20 cellular contexts compared by ENCODE assay signal in the genomic region with DNA sequence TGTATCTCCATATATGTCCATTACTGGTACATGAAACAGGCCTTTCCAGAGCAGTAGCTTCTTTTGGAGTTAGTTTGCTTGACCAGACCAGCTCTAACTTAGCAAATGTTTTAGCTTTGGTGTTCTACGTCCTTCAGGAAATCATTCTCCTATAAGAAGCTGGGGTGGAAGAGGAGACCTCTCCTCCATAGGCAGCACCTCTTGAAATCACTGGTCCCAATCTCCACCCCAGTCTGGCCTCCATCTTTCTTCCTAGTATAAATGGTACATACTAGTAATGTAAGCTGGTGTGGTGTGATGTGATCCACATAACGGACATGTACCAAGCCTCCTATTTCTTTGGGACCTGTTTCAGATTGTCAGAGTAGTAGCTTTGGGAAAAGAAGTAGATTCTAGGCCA.
A peak's percentile ranks its signal among the peaks of the same experiment; 100 is the strongest.
DNase-seq lines count a peak whose midpoint lies in the region; ATAC-seq and TF ChIP-seq lines count a peak whose summit lies in the region.
"Had no signal": no experiment of that assay in that cellular context is flagged by ENCODE, and none has a peak within 500 bp of the region (broad histone marks: within the 10 kb centered on the region; RNA-seq: fewer than 3 reads in every experiment).

No MANE protein-coding gene starts in this region.

- peak overlapping the region; percentile 78 to 86 for H3K27ac ChIP-seq in tibial artery

- intact Hi-C loops in tibial artery (cut with DNase I; ENCODE audit: low total_unique reads) = no loop called here

- H3K27ac Mint-ChIP-seq in chondrocyte (ENCODE audit: unreplicated experiment) (peak overlapping the region; percentile 36), nephron (peak overlapping the region; percentile 81 to 91 (median 86))

- H3K9me3 ChIP-seq in tibial artery = no peaks in the 10 kb centered on the region
- H3K9me3 ChIP-seq: Caco-2, heart right ventricle had no signal

- no peaks in the 10 kb centered on the region for H3K27me3 ChIP-seq in tibial artery
- H3K27me3 ChIP-seq: heart right ventricle had no signal

- H3K4me3 ChIP-seq in tibial artery = no peak overlapping the region
- H3K4me3 ChIP-seq: heart right ventricle, lung had no signal

- TF ChIP-seq CTCF in chondrocyte (IDR thresholded peaks at IDR 0.05) (no peak), nephron (IDR thresholded peaks at IDR 0.05; ENCODE audit: unreplicated experiment in 3 of 3) (no peak), tibial artery (IDR thresholded peaks at IDR 0.05) (no peak), GM10266 (IDR thresholded peaks at IDR 0.05; ENCODE audit: control insufficient read depth, insufficient read depth, low read depth, missing control alignments) (no peak)

- no peaks in the 10 kb centered on the region for H3K36me3 ChIP-seq in tibial artery

- ATAC-seq in SK-N-SH treated with all-trans-retinoic acid at 6 μM for 48 hours = no peak
- ATAC-seq: heart right ventricle had no signal

- peaks cover 5 to 87% (median 62%) of the 10 kb centered on the region in 4 donors for H3K4me1 ChIP-seq in tibial artery
- H3K4me1 ChIP-seq: Caco-2 had no signal

- H3K27me3 Mint-ChIP-seq in chondrocyte (ENCODE audit: low read depth) (no peaks in the 10 kb centered on the region), nephron (ENCODE audit: low read depth) (no peaks in the 10 kb centered on the region)

- H3K36me3 Mint-ChIP-seq in chondrocyte (ENCODE audit: low read depth) (peaks cover 16% of the 10 kb centered on the region), nephron (ENCODE audit: low read depth) (peaks cover 28% of the 10 kb centered on the region)

- peaks cover 10% of the 10 kb centered on the region for H3K9me3 Mint-ChIP-seq in chondrocyte (ENCODE audit: low read depth)
- peaks cover 3% of the 10 kb centered on the region for H3K9me3 Mint-ChIP-seq in nephron
- H3K9me3 Mint-ChIP-seq: neural crest cell had no signal

- H3K4me3 Mint-ChIP-seq in chondrocyte (ENCODE audit: unreplicated experiment) (no peak overlapping the region), nephron (no peak overlapping the region)
- H3K4me3 Mint-ChIP-seq: neural crest cell had no signal

- no peak for DNase-seq in chondrocyte (ENCODE audit: low spot score)
- DNase-seq in tibial artery = no peak
- DNase-seq in stimulated activated CD4-positive, alpha-beta T cell treated with anti-CD3 and anti-CD28 coated beads, Interleukin-4, amount 100 ng/mL, for 1 hour = no peak
- DNase-seq in activated CD4-positive, CD25-positive, alpha-beta regulatory T cell (lab: John Stamatoyannopoulos, UW) = no peak
- DNase-seq in GM10266 (ENCODE audit: extremely low spot score) = no peak
- DNase-seq: Caco-2; cerebellar nuclear complex; effector memory CD4-positive, alpha-beta T cell; heart right ventricle; Karpas-422; NCI-H1105 treated with DMSO at 0.1 percent for 48 hours; NCI-H524 treated with DMSO at 0.1 percent for 48 hours; retina; SHP77; stimulated activated naive CD4-positive, alpha-beta T cell treated with Interleukin-2 at 50 U/mL for 16 hours; T-helper 2 cell had no signal

- H3K4me1 Mint-ChIP-seq in chondrocyte (ENCODE audit: low read depth) (peaks cover 63% of the 10 kb centered on the region), nephron (peaks cover 63% of the 10 kb centered on the region)

TF ChIP-seq in SK-N-SH treated with all-trans-retinoic acid at 6 μM for 48 hours, 23 proteins besides CTCF, POLR2A, EP300 and RAD21:
- TF ChIP-seq OSR1 (CRISPR knock-in tag; IDR thresholded peaks at IDR 0.05) = no peak
- TF ChIP-seq BACH2 (CRISPR knock-in tag; IDR thresholded peaks at IDR 0.05; ENCODE audit: borderline replicate concordance) = no peak
- TF ChIP-seq, protein P1, sequence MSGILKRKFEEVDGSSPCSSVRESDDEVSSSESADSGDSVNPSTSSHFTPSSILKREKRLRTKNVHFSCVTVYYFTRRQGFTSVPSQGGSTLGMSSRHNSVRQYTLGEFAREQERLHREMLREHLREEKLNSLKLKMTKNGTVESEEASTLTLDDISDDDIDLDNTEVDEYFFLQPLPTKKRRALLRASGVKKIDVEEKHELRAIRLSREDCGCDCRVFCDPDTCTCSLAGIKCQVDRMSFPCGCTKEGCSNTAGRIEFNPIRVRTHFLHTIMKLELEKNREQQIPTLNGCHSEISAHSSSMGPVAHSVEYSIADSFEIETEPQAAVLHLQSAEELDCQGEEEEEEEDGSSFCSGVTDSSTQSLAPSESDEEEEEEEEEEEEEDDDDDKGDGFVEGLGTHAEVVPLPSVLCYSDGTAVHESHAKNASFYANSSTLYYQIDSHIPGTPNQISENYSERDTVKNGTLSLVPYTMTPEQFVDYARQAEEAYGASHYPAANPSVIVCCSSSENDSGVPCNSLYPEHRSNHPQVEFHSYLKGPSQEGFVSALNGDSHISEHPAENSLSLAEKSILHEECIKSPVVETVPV (CRISPR knock-in tag; IDR thresholded peaks at IDR 0.05) = no peak
- peak; percentile 51; the same call in 1 of the 2 replicates for TF ChIP-seq CSDC2 (CRISPR knock-in tag; IDR thresholded peaks at IDR 0.05)
- no peak for TF ChIP-seq POU6F1 (CRISPR knock-in tag; IDR thresholded peaks at IDR 0.05; ENCODE audit: borderline replicate concordance, low read depth)
- no peak for TF ChIP-seq CREB5 (CRISPR knock-in tag; IDR thresholded peaks at IDR 0.05; ENCODE audit: low read depth)
TF ChIP-seq in SK-N-SH treated with all-trans-retinoic acid at 6 μM for 48 hours: peak in this region for 1.
